Comparison of ENCODE assay signal across 27 cellular contexts in genomic region chr6:126147416-126147815, GRCh38.
"Had no signal": no experiment of that assay in that cellular context is flagged by ENCODE, and none has a peak within 500 bp of the region (broad histone marks: within the 10 kb centered on the region; RNA-seq: fewer than 3 reads in every experiment).

No MANE protein-coding gene starts in this region.

- ATAC-seq: activated T-cell treated with anti-CD3 and anti-CD28 coated beads, Interleukin-2, amount 50 U/mL, for 4 hours; K562; Panc1; Right ventricle myocardium inferior; T-cell had no signal

- H3K9me3 Mint-ChIP-seq: activated CD4-positive, alpha-beta memory T cell treated with anti-CD3 and anti-CD28 coated beads for 36 hours; activated CD4-positive, alpha-beta T cell treated with anti-CD3 and anti-CD28 coated beads, Interleukin-2, amount 10 ng/mL, durations not matched to agents 7 days and 5 days; activated naive CD4-positive, alpha-beta T cell treated with anti-CD3 and anti-CD28 coated beads for 36 hours; activated T-cell treated with anti-CD3 and anti-CD28 coated beads, Interleukin-2, amount 50 U/mL, for 4 hours; T-cell had no signal

- H3K4me3 ChIP-seq: K562, SK-N-MC had no signal

- FAIRE-seq: K562, TTC549 had no signal

- H3K36me3 Mint-ChIP-seq: activated CD4-positive, alpha-beta memory T cell treated with anti-CD3 and anti-CD28 coated beads for 36 hours; activated naive CD8-positive, alpha-beta T cell; T-cell had no signal

- DNase-seq: activated CD4-positive, alpha-beta memory T cell treated with anti-CD3 and anti-CD28 coated beads for 36 hours; activated CD4-positive, alpha-beta T cell treated with anti-CD3 and anti-CD28 coated beads, Interleukin-2, amount 10 ng/mL, durations not matched to agents 7 days and 5 days; activated CD4-positive, CD25-positive, alpha-beta regulatory T cell; activated CD8-positive, alpha-beta memory T cell treated with anti-CD3 and anti-CD28 coated beads for 24 hours; activated gamma-delta T cell; activated naive CD4-positive, alpha-beta T cell treated with anti-CD3 and anti-CD28 coated beads for 36 hours; activated T-cell treated with anti-CD3 and anti-CD28 coated beads, Interleukin-2, amount 50 U/mL, for 4 hours; amygdala; Karpas-422; MM.1S; NCI-H1105 treated with DMSO at 0.1 percent for 48 hours; NCI-H1436 treated with DMSO at 0.1 percent for 48 hours; NCI-H187; NCI-H2081; NCI-H526; NCI-H82; OCI-M1; RPMI8226; T-cell; T-helper 2 cell; T1000 had no signal

- H3K27ac Mint-ChIP-seq: activated CD4-positive, alpha-beta memory T cell treated with anti-CD3 and anti-CD28 coated beads for 36 hours; activated CD4-positive, alpha-beta T cell treated with anti-CD3 and anti-CD28 coated beads, Interleukin-2, amount 10 ng/mL, durations not matched to agents 7 days and 5 days; activated naive CD4-positive, alpha-beta T cell treated with anti-CD3 and anti-CD28 coated beads for 36 hours; activated naive CD8-positive, alpha-beta T cell; T-cell had no signal

- H3K27me3 Mint-ChIP-seq: activated CD4-positive, alpha-beta memory T cell treated with anti-CD3 and anti-CD28 coated beads for 36 hours; activated naive CD8-positive, alpha-beta T cell; T-cell had no signal

- H3K27ac ChIP-seq: SK-N-MC had no signal

- H3K4me1 Mint-ChIP-seq: activated CD4-positive, alpha-beta T cell treated with anti-CD3 and anti-CD28 coated beads, Interleukin-2, amount 10 ng/mL, durations not matched to agents 7 days and 5 days; T-cell had no signal

- H3K4me3 Mint-ChIP-seq: activated CD4-positive, alpha-beta memory T cell treated with anti-CD3 and anti-CD28 coated beads for 36 hours; activated CD4-positive, alpha-beta T cell treated with anti-CD3 and anti-CD28 coated beads, Interleukin-2, amount 10 ng/mL, durations not matched to agents 7 days and 5 days; activated naive CD4-positive, alpha-beta T cell treated with anti-CD3 and anti-CD28 coated beads for 36 hours; activated naive CD8-positive, alpha-beta T cell; activated T-cell treated with anti-CD3 and anti-CD28 coated beads, Interleukin-2, amount 50 U/mL, for 4 hours; T-cell had no signal
